In the genomic region with DNA sequence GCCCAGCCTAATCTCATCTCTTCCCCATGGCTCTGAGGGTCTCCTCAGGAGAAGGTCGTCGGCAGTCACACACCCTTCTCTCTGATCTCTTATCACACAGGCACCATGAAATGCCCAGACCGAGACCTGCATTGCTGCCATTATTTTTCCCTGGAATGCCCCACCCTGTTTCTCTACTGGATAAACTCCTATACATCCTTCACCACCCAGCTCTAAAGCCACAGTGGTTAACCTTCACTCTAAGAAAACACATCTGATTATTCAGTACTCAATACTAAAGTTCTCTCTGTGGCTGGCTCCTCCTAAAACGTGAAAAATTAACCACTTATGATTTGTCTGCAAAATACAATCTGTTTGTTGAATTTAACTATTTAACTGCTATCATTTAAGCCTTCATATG, we compare ENCODE assay signal across 26 cellular contexts.
"Had no signal": no experiment of that assay in that cellular context is flagged by ENCODE, and none has a peak within 500 bp of the region (broad histone marks: within the 10 kb centered on the region; RNA-seq: fewer than 3 reads in every experiment).

No MANE protein-coding gene starts in this region.

- H3K27ac ChIP-seq: stomach, suprapubic skin, testis, thoracic aorta, thyroid gland, tibial artery, tibial nerve, transverse colon, upper lobe of left lung, upper lobe of right lung, uterus, vagina had no signal

- ATAC-seq: stimulated activated effector memory CD8-positive, alpha-beta T cell treated with anti-CD3 and anti-CD28 coated beads, Interleukin-12 subunit alpha, Interleukin-12 subunit beta, amount 100 ng/mL, for 72 hours; stimulated activated memory B cell treated with anti-CD40 and anti-IgM and Interleukin-4, amounts not matched to agents 10 μg/mL and 1 μg/mL and 100 μg/mL, for 72 hours; stimulated activated naive B cell treated with anti-CD40 and anti-IgM and Interleukin-4, amounts not matched to agents 10 μg/mL and 1 μg/mL and 100 μg/mL, for 72 hours; stimulated activated naive CD8-positive, alpha-beta T cell treated with anti-CD3 and anti-CD28 coated beads, Interleukin-15, amount 100 ng/mL, for 72 hours; stimulated activated naive CD8-positive, alpha-beta T cell treated with anti-CD3 and anti-CD28 coated beads, Interleukin-15, Interleukin-2, amounts not matched to agents 100 U/mL and 50 U/mL, for 24 hours; upper lobe of right lung had no signal

- H3K9me3 ChIP-seq: stomach, suprapubic skin, testis, thoracic aorta, thyroid gland, tibial artery, tibial nerve, transverse colon, upper lobe of left lung, upper lobe of right lung, uterus, vagina had no signal

- H3K27me3 ChIP-seq: stomach, suprapubic skin, testis, thyroid gland, tibial artery, tibial nerve, transverse colon, upper lobe of left lung, upper lobe of right lung, uterus, vagina had no signal

- H3K36me3 ChIP-seq: stomach, suprapubic skin, thoracic aorta, thyroid gland, tibial artery, tibial nerve, transverse colon, upper lobe of left lung, upper lobe of right lung, uterus, vagina had no signal

- H3K4me1 ChIP-seq: uterus had no signal

- DNase-seq: stimulated activated CD4-positive, alpha-beta T cell treated with anti-CD3 and anti-CD28 coated beads, Interleukin-2, amount 100 ng/mL, for 48 hours; stimulated activated CD4-positive, alpha-beta T cell treated with anti-CD3 and anti-CD28 coated beads, Interleukin-4, amount 100 ng/mL, for 1 hour; stimulated activated CD4-positive, alpha-beta T cell treated with anti-CD3 and anti-CD28 coated beads, Interleukin-4, amount 100 ng/mL, for 24 hours; stimulated activated CD4-positive, alpha-beta T cell treated with anti-CD3 and anti-CD28 coated beads, Interleukin-4, amount 100 ng/mL, for 4 hours; stimulated activated CD8-positive, alpha-beta memory T cell treated with anti-CD3 and anti-CD28 coated beads, Interleukin-4, amount 100 ng/mL, for 48 hours; stimulated activated naive B cell treated with anti-CD40 and anti-IgM and Interleukin-4, amounts not matched to agents 10 μg/mL and 1 μg/mL and 100 μg/mL, for 72 hours; stimulated activated naive CD4-positive, alpha-beta T cell; stimulated activated naive CD4-positive, alpha-beta T cell treated with Interleukin-2 at 50 U/mL for 16 hours; stimulated activated naive CD8-positive, alpha-beta T cell treated with anti-CD3 and anti-CD28 coated beads, Interleukin-15, amount 100 ng/mL, for 72 hours; stimulated activated naive CD8-positive, alpha-beta T cell treated with anti-CD3 and anti-CD28 coated beads, Interleukin-15, Interleukin-2, amounts not matched to agents 100 U/mL and 50 U/mL, for 24 hours; stomach; substantia nigra; testis; thyroid gland; tibial artery; transverse colon; trophoblast cell; upper lobe of left lung; upper lobe of right lung; uterus had no signal

- H3K4me3 ChIP-seq: stomach, suprapubic skin, testis, thoracic aorta, thyroid gland, tibial artery, tibial nerve, transverse colon, upper lobe of left lung, upper lobe of right lung, uterus, vagina had no signal
